Comparison of ENCODE assay signal across 24 cellular contexts in genomic region chr4:107391009-107391629, GRCh38.
"Had no signal": no experiment of that assay in that cellular context is flagged by ENCODE, and none has a peak within 500 bp of the region (broad histone marks: within the 10 kb centered on the region; RNA-seq: fewer than 3 reads in every experiment).

No MANE protein-coding gene starts in this region.

- H3K27ac ChIP-seq: stomach, testis, thoracic aorta, thyroid gland, tibial artery, transverse colon, upper lobe of left lung, upper lobe of right lung, uterus, vagina had no signal

- H3K4me3 ChIP-seq: stomach, suprapubic skin, testis, thoracic aorta, thyroid gland, tibial artery, tibial nerve, transverse colon, upper lobe of left lung, upper lobe of right lung, uterus, vagina had no signal

- H3K36me3 ChIP-seq: stomach, suprapubic skin, thoracic aorta, thyroid gland, tibial artery, tibial nerve, transverse colon, upper lobe of left lung, upper lobe of right lung, uterus, vagina had no signal

- H3K4me1 ChIP-seq: testis, thyroid gland, tibial artery, upper lobe of left lung, upper lobe of right lung, vagina had no signal

- H3K27me3 ChIP-seq: stomach, suprapubic skin, testis, thyroid gland, tibial artery, tibial nerve, transverse colon, upper lobe of left lung, upper lobe of right lung, uterus, vagina had no signal

- H3K9me3 ChIP-seq: stomach, suprapubic skin, testis, thoracic aorta, thyroid gland, tibial artery, tibial nerve, transverse colon, upper lobe of left lung, upper lobe of right lung, uterus, vagina had no signal

- DNase-seq: stimulated activated CD4-positive, alpha-beta T cell treated with anti-CD3 and anti-CD28 coated beads, Interleukin-2, amount 100 ng/mL, for 48 hours; stimulated activated CD4-positive, alpha-beta T cell treated with anti-CD3 and anti-CD28 coated beads, Interleukin-4, amount 100 ng/mL, for 1 hour; stimulated activated CD4-positive, alpha-beta T cell treated with anti-CD3 and anti-CD28 coated beads, Interleukin-4, amount 100 ng/mL, for 24 hours; stimulated activated CD4-positive, alpha-beta T cell treated with anti-CD3 and anti-CD28 coated beads, Interleukin-4, amount 100 ng/mL, for 4 hours; stimulated activated CD8-positive, alpha-beta memory T cell treated with anti-CD3 and anti-CD28 coated beads, Interleukin-4, amount 100 ng/mL, for 48 hours; stimulated activated naive B cell treated with anti-CD40 and anti-IgM and Interleukin-4, amounts not matched to agents 10 μg/mL and 1 μg/mL and 100 μg/mL, for 72 hours; stimulated activated naive CD4-positive, alpha-beta T cell; stimulated activated naive CD4-positive, alpha-beta T cell treated with Interleukin-2 at 50 U/mL for 16 hours; stimulated activated naive CD8-positive, alpha-beta T cell treated with anti-CD3 and anti-CD28 coated beads, Interleukin-15, amount 100 ng/mL, for 72 hours; stimulated activated naive CD8-positive, alpha-beta T cell treated with anti-CD3 and anti-CD28 coated beads, Interleukin-15, Interleukin-2, amounts not matched to agents 100 U/mL and 50 U/mL, for 24 hours; stomach; substantia nigra; testis; thyroid gland; tibial artery; transverse colon; trophoblast cell; upper lobe of left lung; upper lobe of right lung; uterus had no signal
